8 cellular contexts compared by ENCODE assay signal in genomic region chr10:43437141-43437860, GRCh38. TPM values are rescaled to one million over a fixed set of nuclear protein-coding genes. Genes with fewer than 3 reads are reported as not detected.
A peak's percentile ranks its signal among the peaks of the same experiment; 100 is the strongest.
DNase-seq lines count a peak whose midpoint lies in the region; TF ChIP-seq lines count a peak whose summit lies in the region.

No MANE protein-coding gene starts in this region.

- peak overlapping the region; percentile 69 for H2AFZ ChIP-seq in GM23248

- no peaks in the 10 kb centered on the region for H3F3A ChIP-seq in GM23248 (ENCODE audit: insufficient read depth)

- no peaks in the 10 kb centered on the region for H3K36me3 ChIP-seq in GM23248 (ENCODE audit: low read depth)
- H3K36me3 ChIP-seq in WERI-Rb-1, result no peaks in the 10 kb centered on the region
- H3K36me3 ChIP-seq in rectal smooth muscle tissue (ENCODE audit: control insufficient read depth, insufficient read depth, low read length), result no peaks in the 10 kb centered on the region

- CTCF ChIA-PET in HEK293T (lab: Yijun Ruan, JAX), result no interaction called here

- H3K4me1 ChIP-seq in GM23248 (ENCODE audit: insufficient read depth) (peaks cover 3% of the 10 kb centered on the region; the same call in 1 of the 2 replicates), rectal smooth muscle tissue (ENCODE audit: control insufficient read depth, insufficient read depth, low read length) (no peaks in the 10 kb centered on the region)

- POLR2A ChIA-PET in HEK293T (lab: Yijun Ruan, JAX), result interaction anchor here (1.0 to 1.4 kb wide), 4 partner anchors 13 to 39 kb away, joined by 3 to 6 read pairs (median 4); no protein-coding TSS in a partner anchor

- H3K4me3 ChIP-seq in GM23248 (peak overlapping the region; percentile 89), WERI-Rb-1 (ENCODE audit: low read depth, low read length) (peak overlapping the region; percentile 80), rectal smooth muscle tissue (ENCODE audit: low read length) (peak overlapping the region; percentile 96)

- peaks cover 45% of the 10 kb centered on the region for H3K79me2 ChIP-seq in GM23248 (ENCODE audit: insufficient read depth)

- no peaks in the 10 kb centered on the region for H4K20me1 ChIP-seq in GM23248 (ENCODE audit: insufficient read depth)

- DNase-seq in GM23248, result peak; percentile 59
- DNase-seq in WERI-Rb-1, result no peak
- peak; percentile 23 for DNase-seq in foreskin melanocyte
- DNase-seq in NCI-H82 treated with DMSO at 0.1 percent for 48 hours (lab: John Stamatoyannopoulos, UW; ENCODE audit: unreplicated experiment), result no peak
- DNase-seq in NCI-H2029 treated with DMSO at 0.1 percent for 48 hours (lab: John Stamatoyannopoulos, UW), result no peak
- DNase-seq in HEK293T (ENCODE audit: extremely low spot score), result no peak
- DNase-seq in SKM-1 (lab: John Stamatoyannopoulos, UW; ENCODE audit: unreplicated experiment), result no peak

- in situ Hi-C loops in GM23248 (cut with MboI), result no loop called here

- no peak for TF ChIP-seq CTCF in WERI-Rb-1 (IDR thresholded peaks at IDR 0.05; ENCODE audit: low read depth, low read length)

- H3K9ac ChIP-seq in GM23248 (peak overlapping the region; percentile 99), rectal smooth muscle tissue (ENCODE audit: low read length) (peak overlapping the region; percentile 80)

- no peaks in the 10 kb centered on the region for H3K9me2 ChIP-seq in GM23248 (ENCODE audit: insufficient read depth)

- peak overlapping the region; percentile 88 for H3K4me2 ChIP-seq in GM23248 (ENCODE audit: unreplicated experiment)

- no peaks in the 10 kb centered on the region for H3K9me3 ChIP-seq in GM23248 (ENCODE audit: low read depth)
- H3K9me3 ChIP-seq in WERI-Rb-1 (ENCODE audit: severe bottlenecking), result no peaks in the 10 kb centered on the region

- 2 to 7% methylated on average over 10 to 30 of the region's 30 CpGs for WGBS in GM23248 (ENCODE audit: low coverage in 1 of 2, low lambda C conversion rate in 2 of 2, missing lambda C conversion rate in 2 of 2), 2 experiments

- H3K27ac ChIP-seq in GM23248 (peak overlapping the region; percentile 99), WERI-Rb-1 (peak overlapping the region; percentile 96), rectal smooth muscle tissue (ENCODE audit: low read depth, low read length) (peak overlapping the region; percentile 96)

- H3K27me3 ChIP-seq in GM23248 (replicated peaks; ENCODE audit: insufficient read depth) (no peaks in the 10 kb centered on the region), WERI-Rb-1 (ENCODE audit: insufficient read depth, low read depth, severe bottlenecking) (no peaks in the 10 kb centered on the region), rectal smooth muscle tissue (ENCODE audit: control insufficient read depth, insufficient read depth, low read length) (no peaks in the 10 kb centered on the region)

TF ChIP-seq in HEK293T, 16 proteins besides CTCF, POLR2A, EP300 and RAD21:
- TF ChIP-seq CTBP1 (IDR thresholded peaks at IDR 0.05; ENCODE audit: borderline replicate concordance), result no peak
TF ChIP-seq in HEK293T: peak in this region for 0.

RNA-seq across cellular contexts. Expression of gene ZNF487, which starts 0.4 kb away (rescaled TPM):
- 6.3 and 11.0 TPM in 2 replicates for total RNA-seq in GM23248 (2014; rRNA removed; shearing (Covaris generic))
- polyA plus RNA-seq in GM23248 (2016; fragmentation: Nextera tagmentation; extraction: Ambion mirVana), result 5.3 and 5.5 TPM in 2 replicates

RNA-seq across cellular contexts. Expression of gene HNRNPF, which starts 28.3 kb away (rescaled TPM):
- total RNA-seq in GM23248 (2014; rRNA removed; shearing (Covaris generic)), result 158 and 172 TPM in 2 replicates
- 106 and 116 TPM in 2 replicates for polyA plus RNA-seq in GM23248 (2016; fragmentation: Nextera tagmentation; extraction: Ambion mirVana)

Comparison
In these comparisons a context has a peak if more than half of its experiments do, and no peak if none do; other contexts are left out.
1. DNase-seq: peak in GM23248 (single experiment) and foreskin melanocyte (single experiment); none in WERI-Rb-1 (single experiment), NCI-H82 treated with DMSO at 0.1 percent for 48 hours (single experiment), NCI-H2029 treated with DMSO at 0.1 percent for 48 hours (single experiment), HEK293T (single experiment) and SKM-1 (single experiment).
2. Peak in every context shown above with its lines, with median percentiles within 50 percentile points of each other: H3K27ac ChIP-seq and H3K4me3 ChIP-seq.